Comparison of ENCODE assay signal across 36 cellular contexts in the genomic region with DNA sequence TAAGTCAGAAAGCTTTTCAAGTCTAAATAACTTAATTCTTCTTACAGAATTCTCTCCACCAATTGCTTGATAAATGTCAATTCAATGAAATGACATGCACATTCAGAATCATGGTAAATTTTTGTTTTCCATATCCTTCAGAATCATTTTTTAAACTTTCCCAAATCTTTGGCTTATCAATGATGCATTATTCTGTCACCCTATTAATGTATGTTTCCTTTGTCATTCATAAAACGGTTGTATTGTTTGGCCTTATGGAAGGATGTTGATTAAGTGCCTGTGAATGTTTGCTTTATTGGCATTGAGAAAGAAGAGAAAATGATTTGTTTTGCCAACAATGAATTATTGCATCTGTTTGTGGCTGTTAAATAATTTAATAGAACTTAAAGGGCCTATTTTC.
DNase-seq lines count a peak whose midpoint lies in the region; ATAC-seq, FAIRE-seq and TF ChIP-seq lines count a peak whose summit lies in the region.
"Had no signal": no experiment of that assay in that cellular context is flagged by ENCODE, and none has a peak within 500 bp of the region (broad histone marks: within the 10 kb centered on the region; RNA-seq: fewer than 3 reads in every experiment).

No MANE protein-coding gene starts in this region.

- no peaks in the 10 kb centered on the region for H3K36me3 Mint-ChIP-seq in GM23338 (ENCODE audit: low read depth)
- H3K36me3 Mint-ChIP-seq: CD14-positive monocyte; CD4-positive, CD25-positive, alpha-beta regulatory T cell; CD8-positive, alpha-beta memory T cell; CD8-positive, alpha-beta T cell had no signal

- H3K4me3 Mint-ChIP-seq in GM23338, result no peak overlapping the region
- H3K4me3 Mint-ChIP-seq: B cell; CD14-positive monocyte; CD4-positive, alpha-beta memory T cell; CD4-positive, alpha-beta T cell; CD4-positive, CD25-positive, alpha-beta regulatory T cell; CD8-positive, alpha-beta memory T cell; CD8-positive, alpha-beta T cell had no signal

- TF ChIP-seq EP300 in A549 (IDR thresholded peaks at IDR 0.05), result no peak

- H3K79me2 ChIP-seq in GM23338 (replicated peaks; ENCODE audit: insufficient read depth) (no peaks in the 10 kb centered on the region), endothelial cell of umbilical vein (ENCODE audit: control insufficient read depth, insufficient read depth, low read length) (no peaks in the 10 kb centered on the region), Karpas-422 (ENCODE audit: low read length) (no peaks in the 10 kb centered on the region)

- H3K9ac ChIP-seq in endothelial cell of umbilical vein (replicated peaks; ENCODE audit: extremely low read depth, insufficient read depth, low read length) (no peak overlapping the region), Karpas-422 (ENCODE audit: low read length) (no peak overlapping the region)
- H3K9ac ChIP-seq: BLaER1; BLaER1 treated with 17β-estradiol and CSF1 and Interleukin-3, amounts not matched to agents 10 nM and 100 nM had no signal

- CTCF ChIA-PET in A549 (lab: Yijun Ruan, JAX) (no interaction called here), endothelial cell of umbilical vein (lab: Charles Lee) (interaction anchor here (1.2 to 1.8 kb wide), 4 partner anchors 13 to 62 kb away, joined by 3 to 8 read pairs (median 3); no protein-coding TSS in a partner anchor)

- no TSS peak for BruUV-seq in endothelial cell of umbilical vein (replicated peaks; lab: Mats Ljungman, UMichigan)

- ATAC-seq in A549 (no peak), GM23338 (no peak), HG03095 (IDR thresholded peaks at IDR 0.05; ENCODE audit: unreplicated experiment) (no peak)
- ATAC-seq: CD8-positive, alpha-beta T cell had no signal

- H3K9me2 ChIP-seq in GM23338 (ENCODE audit: insufficient read depth) (no peaks in the 10 kb centered on the region), Karpas-422 (replicated peaks; ENCODE audit: insufficient read depth, low read length) (no peaks in the 10 kb centered on the region)

- H3K36me3 ChIP-seq in GM23338 (ENCODE audit: insufficient read depth), result no peaks in the 10 kb centered on the region
- H3K36me3 ChIP-seq in endothelial cell of umbilical vein (ENCODE audit: control insufficient read depth in 2 of 2, extremely low read depth in 1 of 2, insufficient read depth in 2 of 2, low read length in 2 of 2), result no peaks in the 10 kb centered on the region
- H3K36me3 ChIP-seq in Karpas-422 (ENCODE audit: insufficient read depth, low read length), result no peaks in the 10 kb centered on the region
- H3K36me3 ChIP-seq: BE2C; BLaER1; BLaER1 treated with 17β-estradiol and CSF1 and Interleukin-3, amounts not matched to agents 10 nM and 100 nM had no signal

- H3K27me3 ChIP-seq in GM23338 (ENCODE audit: insufficient read depth) (no peaks in the 10 kb centered on the region), endothelial cell of umbilical vein (ENCODE audit: control insufficient read depth in 2 of 2, insufficient read depth in 2 of 2, low read length in 2 of 2) (no peaks in the 10 kb centered on the region), Karpas-422 (ENCODE audit: low read length) (no peaks in the 10 kb centered on the region)
- H3K27me3 ChIP-seq: BE2C; BLaER1; BLaER1 treated with 17β-estradiol and CSF1 and Interleukin-3, amounts not matched to agents 10 nM and 100 nM had no signal

- no peaks in the 10 kb centered on the region for H3K9me3 ChIP-seq in A549
- no peaks in the 10 kb centered on the region for H3K9me3 ChIP-seq in endothelial cell of umbilical vein (replicated peaks; ENCODE audit: control insufficient read depth, insufficient read depth, low read length)
- H3K9me3 ChIP-seq in Karpas-422 (ENCODE audit: low read length), result no peaks in the 10 kb centered on the region
- H3K9me3 ChIP-seq: BE2C; BLaER1; BLaER1 treated with 17β-estradiol and CSF1 and Interleukin-3, amounts not matched to agents 10 nM and 100 nM; Caco-2 had no signal

- H3K4me1 Mint-ChIP-seq in GM23338, result peaks cover 6% of the 10 kb centered on the region; the same call in 2 of the 3 replicates
- H3K4me1 Mint-ChIP-seq: B cell; CD14-positive monocyte; CD8-positive, alpha-beta memory T cell had no signal

- H3K4me2 ChIP-seq in A549 (no peak overlapping the region), GM23338 (no peak overlapping the region), endothelial cell of umbilical vein (ENCODE audit: insufficient read depth, low read length) (peak overlapping the region; percentile 49), Karpas-422 (ENCODE audit: low read depth, low read length, poor library complexity, severe bottlenecking) (no peak overlapping the region)
- H3K4me2 ChIP-seq: BLaER1; BLaER1 treated with 17β-estradiol and CSF1 and Interleukin-3, amounts not matched to agents 10 nM and 100 nM had no signal

- POLR2A ChIA-PET in A549 (lab: Yijun Ruan, JAX) (no interaction called here), endothelial cell of umbilical vein (lab: Charles Lee) (no interaction called here)

- no peaks in the 10 kb centered on the region for H3F3A ChIP-seq in GM23338 (replicated peaks; ENCODE audit: low read depth)

- no peak for TF ChIP-seq POLR2A in A549 (IDR thresholded peaks at IDR 0.05; ENCODE audit: low read length)
- TF ChIP-seq POLR2A in endothelial cell of umbilical vein (IDR thresholded peaks at IDR 0.05; ENCODE audit: low read depth, low read length), result no peak

- intact Hi-C loops in endothelial cell of umbilical vein (cut with micrococcal nuclease), result loop anchor here (1.0 kb wide), 1 partner anchor 8 kb away; no protein-coding TSS in a partner anchor

- no peaks in the 10 kb centered on the region for H3K9me1 ChIP-seq in endothelial cell of umbilical vein (replicated peaks; ENCODE audit: control insufficient read depth, extremely low read depth, insufficient read depth, low read length)

- no peak overlapping the region for H3K27ac ChIP-seq in A549
- H3K27ac ChIP-seq in GM23338 (ENCODE audit: low read depth), result no peak overlapping the region
- no peak overlapping the region for H3K27ac ChIP-seq in endothelial cell of umbilical vein (ENCODE audit: insufficient read depth, low read depth, low read length)
- H3K27ac ChIP-seq in Karpas-422 (ENCODE audit: low read length), result no peak overlapping the region
- H3K27ac ChIP-seq: 22Rv1; BLaER1; BLaER1 treated with 17β-estradiol and CSF1 and Interleukin-3, amounts not matched to agents 10 nM and 100 nM; C4-2B had no signal

- no peak overlapping the region for H3K4me3 ChIP-seq in A549
- H3K4me3 ChIP-seq in GM23338, result no peak overlapping the region
- H3K4me3 ChIP-seq in endothelial cell of umbilical vein (replicated peaks in 1 of 3; ENCODE audit: insufficient read depth in 1 of 3, low read depth in 1 of 3, low read length in 3 of 3), result no peak overlapping the region
- no peak overlapping the region for H3K4me3 ChIP-seq in Karpas-422 (ENCODE audit: low read length)
- H3K4me3 ChIP-seq: BLaER1; BLaER1 treated with 17β-estradiol and CSF1 and Interleukin-3, amounts not matched to agents 10 nM and 100 nM had no signal

- FAIRE-seq in A549 (lab: Jason Lieb, UNC) (peak; percentile 54), endothelial cell of umbilical vein (lab: Jason Lieb, UNC) (peak; percentile 76)
- FAIRE-seq: A204.1, D721Med had no signal

- H3K4me1 ChIP-seq in A549, result no peaks in the 10 kb centered on the region
- peaks cover under 1% of the 10 kb centered on the region; the same call in 1 of the 2 replicates for H3K4me1 ChIP-seq in GM23338 (ENCODE audit: insufficient read depth)
- peaks cover 12% of the 10 kb centered on the region for H3K4me1 ChIP-seq in endothelial cell of umbilical vein (ENCODE audit: control insufficient read depth, extremely low read depth, insufficient read depth, low read length)
- H3K4me1 ChIP-seq in Karpas-422 (ENCODE audit: low read length), result no peaks in the 10 kb centered on the region
- H3K4me1 ChIP-seq: BE2C; BLaER1; BLaER1 treated with 17β-estradiol and CSF1 and Interleukin-3, amounts not matched to agents 10 nM and 100 nM; Caco-2 had no signal

- dilution Hi-C loops in endothelial cell of umbilical vein (cut with MboI; ENCODE audit: extremely low pct_ligation_motif_present, low sequenced_read_pairs), result no loop called here

- DNase-seq in A549 (ENCODE audit: low read depth in 1 of 2, low spot score in 1 of 2), result no peak
- DNase-seq in GM23338 (ENCODE audit: low spot score), result no peak
- peak; percentile 58 for DNase-seq in endothelial cell of umbilical vein (ENCODE audit: low read depth, low spot score)
- peak; percentile 27 for DNase-seq in foreskin melanocyte
- DNase-seq in Kasumi-1 (lab: John Stamatoyannopoulos, UW), result no peak
- DNase-seq in Karpas-422, result no peak
- no peak for DNase-seq in central memory CD4-positive, alpha-beta T cell
- DNase-seq: 8988T; ACHN; AML-193; BE2C; C1 segment of cervical spinal cord; Caco-2; Calu3; CD4-positive, alpha-beta memory T cell; CD4-positive, alpha-beta T cell; CD4-positive, CD25-positive, alpha-beta regulatory T cell; CD8-positive, alpha-beta memory T cell; CD8-positive, alpha-beta T cell; COR-L47; DMS 273 treated with DMSO at 0.1 percent for 48 hours; DMS153; DMS53; DMS79; DMS79 treated with DMSO at 0.1 percent for 48 hours; DND-41; EL had no signal

- H3K27me3 Mint-ChIP-seq in GM23338 (ENCODE audit: insufficient read depth, low read depth, poor library complexity), result no peaks in the 10 kb centered on the region
- H3K27me3 Mint-ChIP-seq: B cell; CD4-positive, alpha-beta memory T cell; CD4-positive, alpha-beta T cell; CD4-positive, CD25-positive, alpha-beta regulatory T cell; CD8-positive, alpha-beta memory T cell had no signal

- no peak for TF ChIP-seq RAD21 in A549 (conservative IDR thresholded peaks at IDR 0.05 in 1 of 2, IDR thresholded peaks at IDR 0.05 in 1 of 2)

- H3K9me3 Mint-ChIP-seq in GM23338, result no peaks in the 10 kb centered on the region
- H3K9me3 Mint-ChIP-seq: CD4-positive, alpha-beta memory T cell; CD4-positive, alpha-beta T cell; CD8-positive, alpha-beta memory T cell; CD8-positive, alpha-beta T cell had no signal

- H2AFZ ChIP-seq in GM23338 (no peak overlapping the region), endothelial cell of umbilical vein (ENCODE audit: low read depth, low read length) (no peak overlapping the region), Karpas-422 (ENCODE audit: low read length) (no peak overlapping the region)

- TF ChIP-seq CTCF in A549 (IDR thresholded peaks at IDR 0.05), result no peak
- no peak for TF ChIP-seq CTCF in GM23338 (conservative IDR thresholded peaks at IDR 0.05; ENCODE audit: low read depth in 2 of 2)
- TF ChIP-seq CTCF in endothelial cell of umbilical vein (IDR thresholded peaks at IDR 0.05; ENCODE audit: extremely low read depth in 1 of 2, insufficient read depth in 1 of 2, low read depth in 1 of 2, low read length in 2 of 2), result no peak

- WGBS in A549 (ENCODE audit: missing lambda C conversion rate), result 5% methylated on average over 1 of the region's 1 CpG

- H4K20me1 ChIP-seq in GM23338 (replicated peaks; ENCODE audit: insufficient read depth) (no peaks in the 10 kb centered on the region), endothelial cell of umbilical vein (replicated peaks; ENCODE audit: control insufficient read depth, extremely low read depth, insufficient read depth, low read length) (no peaks in the 10 kb centered on the region), Karpas-422 (ENCODE audit: insufficient read depth, low read depth, low read length) (no peaks in the 10 kb centered on the region)
- H4K20me1 ChIP-seq: BLaER1; BLaER1 treated with 17β-estradiol and CSF1 and Interleukin-3, amounts not matched to agents 10 nM and 100 nM had no signal

- peak overlapping the region; percentile 21; the same call in 1 of the 2 replicates for H3K27ac Mint-ChIP-seq in GM23338
- H3K27ac Mint-ChIP-seq: B cell; CD14-positive monocyte; CD4-positive, alpha-beta memory T cell; CD4-positive, alpha-beta T cell; CD4-positive, CD25-positive, alpha-beta regulatory T cell; CD8-positive, alpha-beta T cell had no signal

Comparison
In these comparisons a context has a peak if more than half of its experiments do, and no peak if none do; other contexts are left out.
1. DNase-seq: peak in endothelial cell of umbilical vein (single experiment) and foreskin melanocyte (single experiment); none in A549 (0 of 2), GM23338 (single experiment), Kasumi-1 (0 of 2), Karpas-422 (single experiment) and central memory CD4-positive, alpha-beta T cell (single experiment).